Comparison of ENCODE assay signal across 1 cellular context in genomic region chr20:31835977-31836852, GRCh38.
A peak's percentile ranks its signal among the peaks of the same experiment; 100 is the strongest.
TF ChIP-seq lines count a peak whose summit lies in the region.

No MANE protein-coding gene starts in this region.

TF ChIP-seq in K562, 482 proteins besides CTCF, POLR2A, EP300 and RAD21 (continued from another document and continues in another):
- TF ChIP-seq ZNF318 (IDR thresholded peaks at IDR 0.05; ENCODE audit: borderline replicate concordance in 1 of 2, low read depth in 1 of 2), result no peak
- no peak; the same call in 1 of the 2 replicates for TF ChIP-seq BHLHE40 (IDR thresholded peaks at IDR 0.05; ENCODE audit: low read length)
- 0 out of 2 replicates have a peak, but pooled peaks have one; percentile 46 for TF ChIP-seq SMAD4 (CRISPR knock-in tag; conservative IDR thresholded peaks at IDR 0.05)
- no peak for TF ChIP-seq ZNF398 (CRISPR knock-in tag; IDR thresholded peaks at IDR 0.05)
- TF ChIP-seq ZNF639 (CRISPR knock-in tag; conservative IDR thresholded peaks at IDR 0.05 in 1 of 2, IDR thresholded peaks at IDR 0.05 in 1 of 2), result no peak
- peak; percentile 76 for TF ChIP-seq MYNN (IDR thresholded peaks at IDR 0.05)
- TF ChIP-seq MYNN (CRISPR knock-in tag; IDR thresholded peaks at IDR 0.05), result no peak
- no peak for TF ChIP-seq NCOA1 (IDR thresholded peaks at IDR 0.05; ENCODE audit: low read depth)
- no peak for TF ChIP-seq ZNF449 (CRISPR knock-in tag; IDR thresholded peaks at IDR 0.05)
- no peak for TF ChIP-seq HMG20B (CRISPR knock-in tag; IDR thresholded peaks at IDR 0.05)
- TF ChIP-seq RNF2 (IDR thresholded peaks at IDR 0.05), result no peak
- no peak for TF ChIP-seq TRIM25 (IDR thresholded peaks at IDR 0.05; ENCODE audit: borderline replicate concordance)
- TF ChIP-seq KLF1 (tag; IDR thresholded peaks at IDR 0.05), result no peak
- no peak for TF ChIP-seq PTBP1 (IDR thresholded peaks at IDR 0.05; ENCODE audit: low read depth, low read length)
- TF ChIP-seq NR2C1 (IDR thresholded peaks at IDR 0.05), result no peak
- TF ChIP-seq NR2C1 (tag; IDR thresholded peaks at IDR 0.05), result no peak
- no peak for TF ChIP-seq ATF2 (CRISPR knock-in tag; IDR thresholded peaks at IDR 0.05)
- TF ChIP-seq ZBTB49 (CRISPR knock-in tag; IDR thresholded peaks at IDR 0.05; ENCODE audit: borderline replicate concordance), result no peak
- TF ChIP-seq THRAP3 (IDR thresholded peaks at IDR 0.05; ENCODE audit: borderline replicate concordance), result no peak
- no peak for TF ChIP-seq PRMT5 (CRISPR knock-in tag; IDR thresholded peaks at IDR 0.05)
- TF ChIP-seq TSC22D4 (tag; IDR thresholded peaks at IDR 0.05), result no peak
- TF ChIP-seq CHD4 (IDR thresholded peaks at IDR 0.05; ENCODE audit: insufficient read depth, insufficient replicate concordance, low read depth, low read length, poor library complexity, severe bottlenecking), result no peak
- TF ChIP-seq KAT2B (IDR thresholded peaks at IDR 0.05; ENCODE audit: low read depth, low read length), result no peak
- TF ChIP-seq MED1 (CRISPR knock-in tag; IDR thresholded peaks at IDR 0.05; ENCODE audit: borderline replicate concordance), result no peak
- peak; percentile 39 for TF ChIP-seq MEIS2 (IDR thresholded peaks at IDR 0.05; ENCODE audit: partially characterized antibody)
- TF ChIP-seq TAF15 (IDR thresholded peaks at IDR 0.05; ENCODE audit: low read depth, low read length), result no peak
- no peak for TF ChIP-seq ETV1 (tag; conservative IDR thresholded peaks at IDR 0.05; ENCODE audit: low read depth)
- TF ChIP-seq ZNF253 (CRISPR knock-in tag; conservative IDR thresholded peaks at IDR 0.05), result no peak
- peak; percentile 55; the same call in 1 of the 2 replicates for TF ChIP-seq MYC (IDR thresholded peaks at IDR 0.05; ENCODE audit: low read depth, low read length)
- TF ChIP-seq MYC (CRISPR knock-in tag; IDR thresholded peaks at IDR 0.05; ENCODE audit: borderline replicate concordance, low read depth), result no peak
- no peak for TF ChIP-seq GTF2B (IDR thresholded peaks at IDR 0.05; ENCODE audit: extremely low read depth, insufficient read length)
- TF ChIP-seq EHMT2 (IDR thresholded peaks at IDR 0.05), result 0 out of 2 replicates have a peak, but pooled peaks have one; percentile 25
- TF ChIP-seq SNIP1 (IDR thresholded peaks at IDR 0.05; ENCODE audit: low read depth), result no peak
- TF ChIP-seq CREM (IDR thresholded peaks at IDR 0.05; ENCODE audit: low read depth), result peak; percentile 72
- no peak for TF ChIP-seq KHSRP (IDR thresholded peaks at IDR 0.05)
- no peak for TF ChIP-seq GTF3C2 (IDR thresholded peaks at IDR 0.05; ENCODE audit: borderline replicate concordance, extremely low read depth, insufficient read length)
- TF ChIP-seq FOXA1 (IDR thresholded peaks at IDR 0.05; ENCODE audit: borderline replicate concordance), result no peak
- no peak for TF ChIP-seq ZNF778 (CRISPR knock-in tag; IDR thresholded peaks at IDR 0.05)
- no peak for TF ChIP-seq MXI1 (IDR thresholded peaks at IDR 0.05; ENCODE audit: low read depth, low read length)
- TF ChIP-seq ZBED1 (IDR thresholded peaks at IDR 0.05), result no peak
